11 cellular contexts compared by ENCODE assay signal in genomic region chr14:54651018-54651351, GRCh38.
A peak's percentile ranks its signal among the peaks of the same experiment; 100 is the strongest.
DNase-seq lines count a peak whose midpoint lies in the region; ATAC-seq and TF ChIP-seq lines count a peak whose summit lies in the region.
"Had no signal": no experiment of that assay in that cellular context is flagged by ENCODE, and none has a peak within 500 bp of the region (broad histone marks: within the 10 kb centered on the region; RNA-seq: fewer than 3 reads in every experiment).

No MANE protein-coding gene starts in this region.

- H3K4me1 Mint-ChIP-seq in endothelial cell (ENCODE audit: unreplicated experiment) (peaks cover 39% of the 10 kb centered on the region), nephron progenitor cell (peaks cover 44% of the 10 kb centered on the region)
- H3K4me1 Mint-ChIP-seq in activated CD4-positive, alpha-beta T cell treated with anti-CD3 and anti-CD28 coated beads, Interleukin-2, amount 10 ng/mL, durations not matched to agents 24 days and 14 days, result peaks cover 7% of the 10 kb centered on the region

- peaks cover 12% of the 10 kb centered on the region for H3K27me3 Mint-ChIP-seq in endothelial cell (ENCODE audit: unreplicated experiment)
- peaks cover 7% of the 10 kb centered on the region for H3K27me3 Mint-ChIP-seq in nephron progenitor cell (ENCODE audit: low read depth, poor library complexity)
- H3K27me3 Mint-ChIP-seq in activated CD4-positive, alpha-beta T cell treated with anti-CD3 and anti-CD28 coated beads, Interleukin-2, amount 10 ng/mL, durations not matched to agents 24 days and 14 days, result peaks cover 22% of the 10 kb centered on the region

- no peak overlapping the region for H2AFZ ChIP-seq in SK-N-SH (ENCODE audit: low read depth)

- H3K9ac ChIP-seq in SK-N-SH, result no peak overlapping the region; the same call in 1 of the 2 replicates

- intact Hi-C loops in upper lobe of right lung (cut with DNase I), result no loop called here
- intact Hi-C loops in activated CD4-positive, alpha-beta T cell treated with anti-CD3 and anti-CD28 coated beads, Interleukin-2, amount 10 ng/mL, durations not matched to agents 24 days and 14 days (cut with micrococcal nuclease), result no loop called here

- DNase-seq in SK-N-SH (no peak), endothelial cell (ENCODE audit: low spot score) (no peak), nephron progenitor cell (no peak), upper lobe of right lung (no peak), anterior cingulate cortex (lab: John Stamatoyannopoulos, UW) (no peak)
- no peak for DNase-seq in activated CD4-positive, alpha-beta T cell treated with anti-CD3 and anti-CD28 coated beads, Interleukin-2, amount 10 ng/mL, durations not matched to agents 24 days and 14 days
- DNase-seq: glutamatergic neuron; stimulated activated CD4-positive, alpha-beta T cell treated with anti-CD3 and anti-CD28 coated beads, Interleukin-2, amount 100 ng/mL, for 24 hours had no signal

- H3K27me3 ChIP-seq in SK-N-SH (ENCODE audit: insufficient read depth) (no peaks in the 10 kb centered on the region), upper lobe of right lung (no peaks in the 10 kb centered on the region)

- peak overlapping the region; percentile 33; the same call in 1 of the 2 replicates for H3K4me2 ChIP-seq in SK-N-SH

- no peaks in the 10 kb centered on the region for H4K20me1 ChIP-seq in SK-N-SH (ENCODE audit: insufficient read depth)

- H3K9me3 ChIP-seq in SK-N-SH (no peaks in the 10 kb centered on the region), upper lobe of right lung (no peaks in the 10 kb centered on the region)

- ATAC-seq in SK-N-SH treated with all-trans-retinoic acid at 6 μM for 48 hours, result no peak
- ATAC-seq in upper lobe of right lung, result peak; percentile 57
- no peak for ATAC-seq in GM18870 (IDR thresholded peaks at IDR 0.05; ENCODE audit: unreplicated experiment)

- TF ChIP-seq EP300 in SK-N-SH (IDR thresholded peaks at IDR 0.05; ENCODE audit: borderline replicate concordance in 1 of 2, low read depth in 1 of 2, low read length in 1 of 2), result no peak

- H3K27ac ChIP-seq in SK-N-SH (ENCODE audit: low read depth in 2 of 2, low read length in 1 of 2) (peak overlapping the region in 1 of 2 experiments; percentile 97; a peak in 2 of 4 replicates), upper lobe of right lung (peak overlapping the region; percentile 78)
- H3K27ac ChIP-seq: 22Rv1 had no signal

- H3K36me3 Mint-ChIP-seq in endothelial cell (ENCODE audit: low read depth, unreplicated experiment) (no peaks in the 10 kb centered on the region), nephron progenitor cell (ENCODE audit: low read depth) (no peaks in the 10 kb centered on the region)
- no peaks in the 10 kb centered on the region for H3K36me3 Mint-ChIP-seq in activated CD4-positive, alpha-beta T cell treated with anti-CD3 and anti-CD28 coated beads, Interleukin-2, amount 10 ng/mL, durations not matched to agents 24 days and 14 days (ENCODE audit: low read depth)

- no peaks in the 10 kb centered on the region for H3K36me3 ChIP-seq in SK-N-SH (replicated peaks in 1 of 2; ENCODE audit: control insufficient read depth in 1 of 2, insufficient read depth in 2 of 2, low read length in 1 of 2)
- no peaks in the 10 kb centered on the region for H3K36me3 ChIP-seq in upper lobe of right lung

- H3K9me2 ChIP-seq in SK-N-SH, result no peaks in the 10 kb centered on the region

- POLR2A ChIA-PET in SK-N-SH (lab: Yijun Ruan, JAX), result no interaction called here

- peaks cover 13 to 60% of the 10 kb centered on the region in 2 experiments for H3K4me1 ChIP-seq in SK-N-SH (ENCODE audit: control insufficient read depth in 1 of 2, insufficient read depth in 2 of 2, low read depth in 1 of 2, low read length in 1 of 2)
- peaks cover 46% of the 10 kb centered on the region for H3K4me1 ChIP-seq in upper lobe of right lung

- H3K4me3 ChIP-seq in SK-N-SH (ENCODE audit: low read depth in 2 of 2, low read length in 1 of 2) (no peak overlapping the region), upper lobe of right lung (peak overlapping the region; percentile 9)

- H3K4me3 Mint-ChIP-seq in endothelial cell (ENCODE audit: unreplicated experiment) (no peak overlapping the region), nephron progenitor cell (no peak overlapping the region)
- H3K4me3 Mint-ChIP-seq in activated CD4-positive, alpha-beta T cell treated with anti-CD3 and anti-CD28 coated beads, Interleukin-2, amount 10 ng/mL, durations not matched to agents 24 days and 14 days, result no peak overlapping the region

- peaks cover 49% of the 10 kb centered on the region for H3F3A ChIP-seq in SK-N-SH (replicated peaks; ENCODE audit: insufficient read depth)

- H3K27ac Mint-ChIP-seq in endothelial cell (ENCODE audit: unreplicated experiment), result peak overlapping the region; percentile 14
- peak overlapping the region; percentile 20 for H3K27ac Mint-ChIP-seq in nephron progenitor cell
- H3K27ac Mint-ChIP-seq in activated CD4-positive, alpha-beta T cell treated with anti-CD3 and anti-CD28 coated beads, Interleukin-2, amount 10 ng/mL, durations not matched to agents 24 days and 14 days, result no peak overlapping the region

- H3K79me2 ChIP-seq in SK-N-SH (ENCODE audit: insufficient read depth), result peaks cover 92% of the 10 kb centered on the region

- H3K9me3 Mint-ChIP-seq in endothelial cell (ENCODE audit: unreplicated experiment) (no peaks in the 10 kb centered on the region), nephron progenitor cell (no peaks in the 10 kb centered on the region)
- no peaks in the 10 kb centered on the region for H3K9me3 Mint-ChIP-seq in activated CD4-positive, alpha-beta T cell treated with anti-CD3 and anti-CD28 coated beads, Interleukin-2, amount 10 ng/mL, durations not matched to agents 24 days and 14 days

- WGBS in SK-N-SH (ENCODE audit: low lambda C conversion rate), result 85% methylated on average over 4 of the region's 4 CpGs

- TF ChIP-seq RAD21 in SK-N-SH (IDR thresholded peaks at IDR 0.05; ENCODE audit: low read length), result no peak

- CTCF ChIA-PET in SK-N-SH (lab: Yijun Ruan, JAX), result no interaction called here

- TF ChIP-seq CTCF in SK-N-SH (IDR thresholded peaks at IDR 0.05) (no peak), endothelial cell (IDR thresholded peaks at IDR 0.05; ENCODE audit: unreplicated experiment) (no peak), nephron progenitor cell (IDR thresholded peaks at IDR 0.05) (no peak), upper lobe of right lung (IDR thresholded peaks at IDR 0.05) (no peak)

TF ChIP-seq in SK-N-SH, 30 proteins besides CTCF, POLR2A, EP300 and RAD21 (continues in another document):
- no peak for TF ChIP-seq SMC3 (IDR thresholded peaks at IDR 0.05; ENCODE audit: low read depth, low read length)
- no peak for TF ChIP-seq IRF3 (IDR thresholded peaks at IDR 0.05; ENCODE audit: low read depth, low read length)
- no peak for TF ChIP-seq MEF2A (IDR thresholded peaks at IDR 0.05; ENCODE audit: borderline replicate concordance, low read depth)
- TF ChIP-seq TEAD4 (IDR thresholded peaks at IDR 0.05; ENCODE audit: borderline replicate concordance, insufficient read depth), result no peak
- no peak for TF ChIP-seq GABPA (IDR thresholded peaks at IDR 0.05; ENCODE audit: low read depth)
- TF ChIP-seq POLR2AphosphoS5 (IDR thresholded peaks at IDR 0.05; ENCODE audit: low read depth, low read length), result no peak
- no peak for TF ChIP-seq RCOR1 (IDR thresholded peaks at IDR 0.05; ENCODE audit: low read length)
- TF ChIP-seq JUND (IDR thresholded peaks at IDR 0.05), result no peak
- TF ChIP-seq CHD2 (IDR thresholded peaks at IDR 0.05; ENCODE audit: low read length, partially characterized antibody), result no peak

TF ChIP-seq in SK-N-SH treated with all-trans-retinoic acid at 6 μM for 48 hours, 23 proteins besides CTCF, POLR2A, EP300 and RAD21:
- TF ChIP-seq ZNF565 (CRISPR knock-in tag; conservative IDR thresholded peaks at IDR 0.05; ENCODE audit: low read depth), result no peak
- TF ChIP-seq POU6F1 (CRISPR knock-in tag; IDR thresholded peaks at IDR 0.05; ENCODE audit: borderline replicate concordance, low read depth), result no peak
- no peak for TF ChIP-seq CSDC2 (CRISPR knock-in tag; IDR thresholded peaks at IDR 0.05)
